In the genomic region with DNA sequence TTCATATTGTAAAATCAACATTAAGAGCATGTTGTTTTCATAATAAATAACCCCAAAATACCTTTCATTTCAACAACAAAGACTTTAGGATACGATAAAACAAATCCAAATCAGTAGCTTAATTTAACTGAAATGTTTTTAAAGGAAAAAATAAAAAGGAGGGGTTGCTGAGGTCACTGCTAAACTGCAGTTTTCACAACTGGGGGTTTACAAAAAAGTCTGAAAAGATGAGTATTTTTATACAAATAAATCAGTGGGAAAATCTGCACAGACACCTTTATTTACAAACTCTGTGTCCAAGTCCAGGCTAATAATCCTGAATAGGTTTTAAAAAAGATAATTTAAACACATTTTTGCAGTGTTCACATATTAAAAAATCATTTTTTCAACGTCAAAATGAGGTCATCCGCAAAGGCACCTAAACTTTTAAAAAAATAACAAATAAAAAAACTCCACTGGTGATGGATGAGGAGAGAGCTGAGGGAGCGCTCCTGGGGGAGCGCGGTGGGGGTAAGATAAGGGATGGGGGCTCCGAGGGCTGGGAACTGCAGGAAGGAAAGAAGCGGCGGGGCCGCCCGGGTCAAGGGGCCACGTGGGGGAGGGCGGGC, we compare ENCODE assay signal across 11 cellular contexts. TPM values are rescaled to one million over a fixed set of nuclear protein-coding genes. Genes with fewer than 3 reads are reported as not detected.
DNase-seq lines count a peak whose midpoint lies in the region; ATAC-seq and TF ChIP-seq lines count a peak whose summit lies in the region.
"Had no signal": no experiment of that assay in that cellular context is flagged by ENCODE, and none has a peak within 500 bp of the region (broad histone marks: within the 10 kb centered on the region; RNA-seq: fewer than 3 reads in every experiment).

No MANE protein-coding gene starts in this region.

- peaks cover 49% of the 10 kb centered on the region for H3K4me1 Mint-ChIP-seq in central memory CD8-positive, alpha-beta T cell
- peaks cover 52% of the 10 kb centered on the region for H3K4me1 Mint-ChIP-seq in neural progenitor cell

- H3K36me3 Mint-ChIP-seq in central memory CD8-positive, alpha-beta T cell (ENCODE audit: insufficient read depth), result peaks cover 33% of the 10 kb centered on the region
- H3K36me3 Mint-ChIP-seq in neural progenitor cell, result no peaks in the 10 kb centered on the region

- no peaks in the 10 kb centered on the region for H3K36me3 ChIP-seq in BLaER1
- no peaks in the 10 kb centered on the region for H3K36me3 ChIP-seq in Karpas-422 (ENCODE audit: insufficient read depth, low read length)
- no peaks in the 10 kb centered on the region for H3K36me3 ChIP-seq in neural progenitor cell

- H3K79me2 ChIP-seq in Karpas-422 (ENCODE audit: low read length) (no peaks in the 10 kb centered on the region), neural progenitor cell (ENCODE audit: low read depth) (no peaks in the 10 kb centered on the region)

- H3K9ac ChIP-seq in BLaER1, result no peak overlapping the region
- H3K9ac ChIP-seq in Karpas-422 (ENCODE audit: low read length), result peak overlapping the region; percentile 63
- H3K9ac ChIP-seq in neural progenitor cell, result no peak overlapping the region

- DNase-seq in Karpas-422, result no peak
- no peak for DNase-seq in central memory CD8-positive, alpha-beta T cell (ENCODE audit: low spot score in 2 of 2)
- no peak for DNase-seq in neural progenitor cell (ENCODE audit: low spot score)
- no peak for DNase-seq in LoVo (ENCODE audit: low spot score)
- no peak for DNase-seq in DMS114 treated with DMSO at 0.1 percent for 48 hours (lab: John Stamatoyannopoulos, UW; ENCODE audit: unreplicated experiment)
- DNase-seq: testis had no signal

- TF ChIP-seq CTCF in neural progenitor cell (IDR thresholded peaks at IDR 0.05), result no peak

- H3K27ac ChIP-seq in BLaER1, result no peak overlapping the region
- H3K27ac ChIP-seq in Karpas-422 (ENCODE audit: low read length), result no peak overlapping the region
- H3K27ac ChIP-seq in neural progenitor cell, result no peak overlapping the region
- H3K27ac ChIP-seq: testis had no signal

- peak overlapping the region; percentile 68 for H3K27ac Mint-ChIP-seq in central memory CD8-positive, alpha-beta T cell (ENCODE audit: low read depth)
- no peak overlapping the region for H3K27ac Mint-ChIP-seq in neural progenitor cell

- H3K27me3 Mint-ChIP-seq in central memory CD8-positive, alpha-beta T cell, result peaks cover 81% of the 10 kb centered on the region
- H3K27me3 Mint-ChIP-seq in neural progenitor cell (ENCODE audit: insufficient read depth, low read depth), result peaks cover 78% of the 10 kb centered on the region

- H3K9me3 ChIP-seq in BLaER1 (no peaks in the 10 kb centered on the region), Karpas-422 (ENCODE audit: low read length) (no peaks in the 10 kb centered on the region), neural progenitor cell (ENCODE audit: low read depth) (no peaks in the 10 kb centered on the region)
- H3K9me3 ChIP-seq: testis had no signal

- no peak for ATAC-seq in central memory CD8-positive, alpha-beta T cell (replicated peaks; ENCODE audit: extremely low read depth, poor library complexity, severe bottlenecking)
- ATAC-seq in HG03045 (IDR thresholded peaks at IDR 0.05; ENCODE audit: unreplicated experiment) (no peak), GM21619 (IDR thresholded peaks at IDR 0.05; ENCODE audit: unreplicated experiment) (no peak)

- H3K27me3 ChIP-seq in BLaER1 (peaks cover 100% of the 10 kb centered on the region), Karpas-422 (ENCODE audit: low read length) (no peaks in the 10 kb centered on the region), neural progenitor cell (peaks cover 100% of the 10 kb centered on the region)

- peak overlapping the region; percentile 45; the same call in 1 of the 2 replicates for H3K4me3 ChIP-seq in BLaER1
- peak overlapping the region; percentile 76 for H3K4me3 ChIP-seq in Karpas-422 (ENCODE audit: low read length)
- peak overlapping the region; percentile 54 for H3K4me3 ChIP-seq in neural progenitor cell
- H3K4me3 ChIP-seq: testis had no signal

- H3K4me1 ChIP-seq in BLaER1 (peaks cover 64% of the 10 kb centered on the region), Karpas-422 (ENCODE audit: low read length) (peaks cover 76% of the 10 kb centered on the region), neural progenitor cell (peaks cover 61% of the 10 kb centered on the region)

- no peak overlapping the region for H3K4me3 Mint-ChIP-seq in central memory CD8-positive, alpha-beta T cell
- peak overlapping the region; percentile 58 for H3K4me3 Mint-ChIP-seq in neural progenitor cell

- peaks cover 97% of the 10 kb centered on the region for H4K20me1 ChIP-seq in BLaER1
- no peaks in the 10 kb centered on the region for H4K20me1 ChIP-seq in Karpas-422 (ENCODE audit: insufficient read depth, low read depth, low read length)
- peaks cover 84% of the 10 kb centered on the region for H4K20me1 ChIP-seq in neural progenitor cell (ENCODE audit: low read depth)

- H3F3A ChIP-seq in neural progenitor cell (ENCODE audit: low read depth), result peaks cover 77% of the 10 kb centered on the region

- H3K4me2 ChIP-seq in BLaER1 (peak overlapping the region; percentile 98; the same call in 1 of the 2 replicates), Karpas-422 (ENCODE audit: low read depth, low read length, poor library complexity, severe bottlenecking) (peak overlapping the region; percentile 93), neural progenitor cell (peak overlapping the region; percentile 80)

- H2AFZ ChIP-seq in Karpas-422 (ENCODE audit: low read length) (peak overlapping the region; percentile 35; the same call in 1 of the 2 replicates), neural progenitor cell (replicated peaks) (no peak overlapping the region)

- no peaks in the 10 kb centered on the region for H3K9me3 Mint-ChIP-seq in central memory CD8-positive, alpha-beta T cell
- H3K9me3 Mint-ChIP-seq in neural progenitor cell, result no peaks in the 10 kb centered on the region

- H3K9me2 ChIP-seq in Karpas-422 (replicated peaks; ENCODE audit: insufficient read depth, low read length), result no peaks in the 10 kb centered on the region

RNA-seq across cellular contexts. Expression of a gene that starts 3.1 kb away (rescaled TPM):
- 0.97 and 1.5 TPM in 2 replicates for total RNA-seq in Karpas-422 (2014; rRNA removed; shearing (Covaris generic); ENCODE audit: low replicate concordance)
- total RNA-seq in neural progenitor cell (ENCODE audit: low replicate concordance), result 0.19 TPM in 1 of 2 replicates, not detected in the other
- total RNA-seq: H7; T-helper 2 cell treated with Interferon-gamma antibody and Interleukin-4, amounts not matched to agents 100 ng/mL and 5 ng/mL, for 36 hours had no signal

RNA-seq across cellular contexts. Expression of a gene that starts 14.3 kb away (rescaled TPM):
- total RNA-seq in Karpas-422 (2014; rRNA removed; shearing (Covaris generic); ENCODE audit: low replicate concordance), result 1.0 and 1.2 TPM in 2 replicates
- not detected in 2 replicates for total RNA-seq in neural progenitor cell (ENCODE audit: low replicate concordance)
- total RNA-seq: H7; T-helper 2 cell treated with Interferon-gamma antibody and Interleukin-4, amounts not matched to agents 100 ng/mL and 5 ng/mL, for 36 hours; testis had no signal
